Comparison of ENCODE assay signal across 13 cellular contexts in genomic region chr16:24738895-24739294, GRCh38.
"Had no signal": no experiment of that assay in that cellular context is flagged by ENCODE, and none has a peak within 500 bp of the region (broad histone marks: within the 10 kb centered on the region; RNA-seq: fewer than 3 reads in every experiment).

No MANE protein-coding gene starts in this region.

- H3K27me3 ChIP-seq: body of pancreas, neutrophil, transverse colon had no signal

- H3K9me3 ChIP-seq: body of pancreas, neutrophil, transverse colon had no signal

- DNase-seq: activated CD4-positive, alpha-beta T cell treated with anti-CD3 and anti-CD28 coated beads for 1 hour; activated CD4-positive, alpha-beta T cell treated with anti-CD3 and anti-CD28 coated beads, Interleukin-2, amount 50 U/mL, for 48 hours; activated naive CD4-positive, alpha-beta T cell; body of pancreas; central memory CD4-positive, alpha-beta T cell; effector CD4-positive, alpha-beta T cell; kidney; left ventricle myocardium superior; right cardiac atrium; transverse colon had no signal

- H3K27ac ChIP-seq: neutrophil had no signal

- H3K4me3 ChIP-seq: body of pancreas, smooth muscle cell, transverse colon had no signal

- H3K36me3 ChIP-seq: neutrophil, transverse colon had no signal

- H3K4me3 Mint-ChIP-seq: stimulated activated effector memory CD8-positive, alpha-beta T cell treated with anti-CD3 and anti-CD28 coated beads, Interleukin-12 subunit alpha, Interleukin-12 subunit beta, amount 100 ng/mL, for 72 hours had no signal

- H3K9me3 Mint-ChIP-seq: stimulated activated effector memory CD8-positive, alpha-beta T cell treated with anti-CD3 and anti-CD28 coated beads, Interleukin-12 subunit alpha, Interleukin-12 subunit beta, amount 100 ng/mL, for 72 hours had no signal

- ATAC-seq: body of pancreas; left ventricle myocardium superior; right cardiac atrium; stimulated activated effector memory CD8-positive, alpha-beta T cell treated with anti-CD3 and anti-CD28 coated beads, Interleukin-12 subunit alpha, Interleukin-12 subunit beta, amount 100 ng/mL, for 72 hours had no signal
